In the genomic region with DNA sequence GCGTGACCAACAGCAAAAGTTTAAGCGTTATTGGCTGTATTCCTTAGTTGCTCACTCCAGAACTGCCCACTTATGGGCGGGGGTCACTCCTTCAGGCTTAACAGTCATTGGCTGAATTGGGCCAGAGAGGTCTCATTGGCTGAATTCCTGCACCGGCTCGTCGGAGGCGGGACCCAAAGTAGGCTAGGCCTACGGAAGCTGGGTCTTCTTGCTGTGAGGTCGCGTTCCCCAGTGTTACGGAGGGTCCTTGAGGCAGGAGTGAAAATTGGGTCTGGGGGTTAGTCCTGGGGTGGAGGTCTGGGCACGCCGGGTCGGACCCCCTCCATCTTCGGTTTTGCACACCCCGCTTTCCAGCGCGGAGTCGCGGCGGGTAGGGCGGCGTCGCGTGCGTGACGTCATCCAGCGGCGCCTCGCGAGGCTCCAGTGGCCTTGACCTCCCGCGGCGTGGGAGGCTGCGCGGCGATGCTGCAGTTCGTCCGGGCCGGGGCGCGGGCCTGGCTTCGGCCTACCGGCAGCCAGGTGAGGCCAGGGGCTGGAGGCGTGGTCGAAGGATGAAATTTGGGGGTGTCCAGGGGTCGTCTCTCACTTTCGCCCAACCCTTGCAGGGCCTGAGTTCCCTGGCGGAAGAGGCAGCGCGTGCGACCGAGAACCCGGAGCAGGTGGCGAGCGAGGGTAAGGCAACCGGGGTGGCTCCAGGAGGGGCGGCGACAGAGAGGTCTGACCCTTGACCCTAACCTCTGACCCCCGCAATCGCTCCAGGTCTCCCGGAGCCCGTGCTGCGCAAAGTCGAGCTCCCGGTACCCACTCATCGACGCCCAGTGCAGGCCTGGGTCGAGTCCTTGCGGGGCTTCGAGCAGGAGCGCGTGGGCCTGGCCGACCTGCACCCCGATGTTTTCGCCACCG, we compare ENCODE assay signal across 8 cellular contexts. TPM values are rescaled to one million over a fixed set of nuclear protein-coding genes. Genes with fewer than 3 reads are reported as not detected.
DNase-seq lines count a peak whose midpoint lies in the region; ATAC-seq and TF ChIP-seq lines count a peak whose summit lies in the region.

Gene MRPL4, plus strand, starts transcription at position 423 of the 903 bp plus-strand sequence. Its CDS starts 40 bp downstream, at position 463.

- in situ Hi-C loops in GM13977 (cut with MboI; ENCODE audit: low pct_unique_long_range_greater_than_20kb, low sequenced_read_pairs, unreplicated experiment), result loop anchor here (25.0 kb wide), 1 partner anchor 315 kb away; the partner anchor contains the start of gene OLFM2

- H3K4me3 Mint-ChIP-seq in T-helper 1 cell treated with Interleukin-12 subunit alpha and Interleukin-12 subunit beta and Interleukin-4 antibody, amounts not matched to agents 30 μg/mL and 1 μg/mL, for 36 hours, result peak within 1 kb of the TSS; percentile 98
- H3K4me3 Mint-ChIP-seq in progenitor cell of endocrine pancreas (ENCODE audit: low read depth), result peak within 1 kb of the TSS; percentile 99

- DNase-seq in GM13977 (ENCODE audit: low spot score) (peak; percentile 95), NCI-H1694 (lab: John Stamatoyannopoulos, UW) (peak; percentile 96), amniotic stem cell (lab: John Stamatoyannopoulos, UW) (peak; percentile 98), left cardiac atrium (peak; percentile 98), progenitor cell of endocrine pancreas (ENCODE audit: low spot score, unreplicated experiment) (peak; percentile 86), ureter (ENCODE audit: low spot score) (peak; percentile 97)

- intact Hi-C loops in left cardiac atrium (cut with DNase I), result loop anchor here in 1 of 2 donors (2.0 to 5.0 kb wide), 2 partner anchors 23 to 320 kb away; no protein-coding TSS in a partner anchor

- TF ChIP-seq CTCF in GM13977 (IDR thresholded peaks at IDR 0.05; ENCODE audit: extremely low read depth, insufficient read depth, missing control alignments), result no peak
- no peak for TF ChIP-seq CTCF in progenitor cell of endocrine pancreas (IDR thresholded peaks at IDR 0.05; ENCODE audit: unreplicated experiment)

- H3K9me3 Mint-ChIP-seq in T-helper 1 cell treated with Interleukin-12 subunit alpha and Interleukin-12 subunit beta and Interleukin-4 antibody, amounts not matched to agents 30 μg/mL and 1 μg/mL, for 36 hours, result no peaks in the 10 kb centered on the region
- H3K9me3 Mint-ChIP-seq in progenitor cell of endocrine pancreas (ENCODE audit: low read depth), result no peaks in the 10 kb centered on the region

- no peaks in the 10 kb centered on the region for H3K27me3 Mint-ChIP-seq in T-helper 1 cell treated with Interleukin-12 subunit alpha and Interleukin-12 subunit beta and Interleukin-4 antibody, amounts not matched to agents 30 μg/mL and 1 μg/mL, for 36 hours (ENCODE audit: low read depth)
- H3K27me3 Mint-ChIP-seq in progenitor cell of endocrine pancreas, result no peaks in the 10 kb centered on the region

- ATAC-seq in HG02884 (IDR thresholded peaks at IDR 0.05; ENCODE audit: unreplicated experiment), result peak; percentile 76
- peak; percentile 97 for ATAC-seq in left cardiac atrium

- H3K36me3 Mint-ChIP-seq in T-helper 1 cell treated with Interleukin-12 subunit alpha and Interleukin-12 subunit beta and Interleukin-4 antibody, amounts not matched to agents 30 μg/mL and 1 μg/mL, for 36 hours (ENCODE audit: low read depth), result peaks cover 17% of the 10 kb centered on the region
- peaks cover 7% of the 10 kb centered on the region for H3K36me3 Mint-ChIP-seq in progenitor cell of endocrine pancreas (ENCODE audit: insufficient read depth)

- H3K27ac Mint-ChIP-seq in T-helper 1 cell treated with Interleukin-12 subunit alpha and Interleukin-12 subunit beta and Interleukin-4 antibody, amounts not matched to agents 30 μg/mL and 1 μg/mL, for 36 hours, result peak within 1 kb of the TSS; percentile 98
- peak within 1 kb of the TSS; percentile 98 for H3K27ac Mint-ChIP-seq in progenitor cell of endocrine pancreas

- H3K4me1 Mint-ChIP-seq in T-helper 1 cell treated with Interleukin-12 subunit alpha and Interleukin-12 subunit beta and Interleukin-4 antibody, amounts not matched to agents 30 μg/mL and 1 μg/mL, for 36 hours (ENCODE audit: low read depth), result peaks cover 14% of the 10 kb centered on the region
- peaks cover 3% of the 10 kb centered on the region for H3K4me1 Mint-ChIP-seq in progenitor cell of endocrine pancreas (ENCODE audit: low read depth)

RNA-seq across cellular contexts. Expression of gene MRPL4, which starts in this region (rescaled TPM):
- total RNA-seq in left cardiac atrium (10 to 100 TPM; 60.2 to 68.5 TPM), progenitor cell of endocrine pancreas (51.7 and 52.9 TPM in 2 replicates), ureter (65.3 TPM)

Comparison
In these comparisons a context has a peak if more than half of its experiments do, and no peak if none do; other contexts are left out.
1. Peak in every context shown above with its lines: DNase-seq and ATAC-seq.